14 cellular contexts compared by ENCODE assay signal in genomic region chr12:82874935-82875334, GRCh38.
DNase-seq lines count a peak whose midpoint lies in the region; ATAC-seq, FAIRE-seq and TF ChIP-seq lines count a peak whose summit lies in the region.
"Had no signal": no experiment of that assay in that cellular context is flagged by ENCODE, and none has a peak within 500 bp of the region (broad histone marks: within the 10 kb centered on the region; RNA-seq: fewer than 3 reads in every experiment).

No MANE protein-coding gene starts in this region.

- TF ChIP-seq CTCF in AG04450 (IDR thresholded peaks at IDR 0.05; ENCODE audit: low read depth, low read length): no peak

- H3K9me3 ChIP-seq in AG04450 (ENCODE audit: control insufficient read depth, insufficient read depth, low read length): no peaks in the 10 kb centered on the region
- H3K9me3 ChIP-seq: prostate gland, upper lobe of left lung had no signal

- FAIRE-seq in frontal cortex (lab: Jason Lieb, UNC): peak; percentile 37
- FAIRE-seq in GM12891 (lab: Jason Lieb, UNC): no peak
- FAIRE-seq: colon, HepG2 had no signal

- CTCF ChIA-PET in AG04450 (lab: Charles Lee): no interaction called here

- intact Hi-C loops in left colon (cut with DNase I, micrococcal nuclease): no loop called here

- no peak for TF ChIP-seq POLR2A in GM12891 (IDR thresholded peaks at IDR 0.05; ENCODE audit: low read depth, low read length)

- no peak overlapping the region for H3K4me3 ChIP-seq in AG04450 (ENCODE audit: low read depth, low read length)
- H3K4me3 ChIP-seq: prostate gland, upper lobe of left lung had no signal

- no peaks in the 10 kb centered on the region for H3K27me3 ChIP-seq in AG04450 (ENCODE audit: control insufficient read depth, insufficient read depth, low read length)
- H3K27me3 ChIP-seq: upper lobe of left lung had no signal

- POLR2A ChIA-PET in AG04450 (lab: Yijun Ruan, JAX): no interaction called here

- no peak overlapping the region for H3K27ac ChIP-seq in AG04450 (ENCODE audit: low read depth, low read length)
- H3K27ac ChIP-seq in angular gyrus (ENCODE audit: low read depth, low read length): peak overlapping the region; percentile 14
- H3K27ac ChIP-seq: prostate gland, upper lobe of left lung had no signal

- no peak for ATAC-seq in left colon
- ATAC-seq: HepG2 had no signal

- peak; percentile 4 for DNase-seq in AG04450 (ENCODE audit: low read depth, low spot score)
- peak; percentile 3 for DNase-seq in HCEC 1CT
- DNase-seq in frontal cortex (ENCODE audit: low spot score in 2 of 2): no peak
- DNase-seq in GM12891 (ENCODE audit: insufficient read length, low spot score): no peak
- DNase-seq in activated gamma-delta T cell (lab: John Stamatoyannopoulos, UW): no peak
- DNase-seq in left colon: no peak
- DNase-seq in NCI-H1105 (lab: John Stamatoyannopoulos, UW): no peak
- DNase-seq: NCI-H1092 treated with DMSO at 0.1 percent for 48 hours, NCI-H526, upper lobe of left lung had no signal

TF ChIP-seq in GM12891, 5 proteins besides CTCF, POLR2A, EP300 and RAD21:
- no peak for TF ChIP-seq SPI1 (IDR thresholded peaks at IDR 0.05; ENCODE audit: low read depth, low read length)
- no peak for TF ChIP-seq PAX5 (IDR thresholded peaks at IDR 0.05; ENCODE audit: insufficient read depth, low read length, severe bottlenecking)
- no peak for TF ChIP-seq TAF1 (IDR thresholded peaks at IDR 0.05; ENCODE audit: low read depth, low read length)
- no peak for TF ChIP-seq POU2F2 (IDR thresholded peaks at IDR 0.05; ENCODE audit: low read depth, low read length)
- no peak for TF ChIP-seq POLR2AphosphoS5 (IDR thresholded peaks at IDR 0.05; ENCODE audit: low read depth, low read length)
TF ChIP-seq in GM12891: peak in this region for 0.

Comparison
In these comparisons a context has a peak if more than half of its experiments do, and no peak if none do; other contexts are left out.
1. DNase-seq: peak in AG04450 (single experiment) and HCEC 1CT (single experiment); none in frontal cortex (0 of 2), GM12891 (single experiment), activated gamma-delta T cell (single experiment), left colon (0 of 2) and NCI-H1105 (single experiment).